8 cellular contexts compared by ENCODE assay signal in genomic region chr7:117791877-117792780, GRCh38.
A peak's percentile ranks its signal among the peaks of the same experiment; 100 is the strongest.
DNase-seq lines count a peak whose midpoint lies in the region; ATAC-seq and TF ChIP-seq lines count a peak whose summit lies in the region.

No MANE protein-coding gene starts in this region.

- H3K27me3 ChIP-seq in thyroid gland = no peaks in the 10 kb centered on the region

- no peak overlapping the region for H3K27ac Mint-ChIP-seq in stimulated activated effector memory CD8-positive, alpha-beta T cell treated with anti-CD3 and anti-CD28 coated beads, Interleukin-12 subunit alpha, Interleukin-12 subunit beta, amount 100 ng/mL, for 72 hours

- no peak overlapping the region for H3K4me3 Mint-ChIP-seq in stimulated activated effector memory CD8-positive, alpha-beta T cell treated with anti-CD3 and anti-CD28 coated beads, Interleukin-12 subunit alpha, Interleukin-12 subunit beta, amount 100 ng/mL, for 72 hours

- H3K9me3 Mint-ChIP-seq in stimulated activated effector memory CD8-positive, alpha-beta T cell treated with anti-CD3 and anti-CD28 coated beads, Interleukin-12 subunit alpha, Interleukin-12 subunit beta, amount 100 ng/mL, for 72 hours = peaks cover 8% of the 10 kb centered on the region

- 87 to 89% methylated on average over 18 of the region's 18 CpGs for WGBS in thyroid gland, 2 donors

- no peak overlapping the region for H3K27ac ChIP-seq in thyroid gland

- H3K4me1 ChIP-seq in thyroid gland = no peaks in the 10 kb centered on the region

- ATAC-seq in GM19025 (IDR thresholded peaks at IDR 0.05; ENCODE audit: low read depth, unreplicated experiment) (peak; percentile 73), HG02943 (IDR thresholded peaks at IDR 0.05; ENCODE audit: low read depth, unreplicated experiment) (peak; percentile 70)
- peak; percentile 21 for ATAC-seq in stimulated activated effector memory CD8-positive, alpha-beta T cell treated with anti-CD3 and anti-CD28 coated beads, Interleukin-12 subunit alpha, Interleukin-12 subunit beta, amount 100 ng/mL, for 72 hours

- TF ChIP-seq CTCF in thyroid gland (IDR thresholded peaks at IDR 0.05) = no peak

- intact Hi-C loops in thyroid gland (cut with DNase I) = no loop called here

- H3K4me1 Mint-ChIP-seq in stimulated activated effector memory CD8-positive, alpha-beta T cell treated with anti-CD3 and anti-CD28 coated beads, Interleukin-12 subunit alpha, Interleukin-12 subunit beta, amount 100 ng/mL, for 72 hours = peaks cover 6% of the 10 kb centered on the region

- DNase-seq in RPMI8226 (peak; percentile 62), NCI-H524 (lab: John Stamatoyannopoulos, UW) (no peak), thyroid gland (no peak)
- no peak for DNase-seq in stimulated activated effector memory CD8-positive, alpha-beta T cell treated with anti-CD3 and anti-CD28 coated beads, Interleukin-12 subunit alpha, Interleukin-12 subunit beta, amount 100 ng/mL, for 72 hours (ENCODE audit: low spot score in 2 of 2)
- no peak for DNase-seq in activated CD4-positive, alpha-beta T cell treated with anti-CD3 and anti-CD28 coated beads for 48 hours
- DNase-seq in activated CD8-positive, alpha-beta memory T cell treated with anti-CD3 and anti-CD28 coated beads, Interleukin-2, amount 50 U/mL, for 48 hours = no peak

- H3K4me3 ChIP-seq in thyroid gland (replicated peaks in 1 of 3) = no peak overlapping the region

- no peaks in the 10 kb centered on the region for H3K9me3 ChIP-seq in thyroid gland

- H3K36me3 Mint-ChIP-seq in stimulated activated effector memory CD8-positive, alpha-beta T cell treated with anti-CD3 and anti-CD28 coated beads, Interleukin-12 subunit alpha, Interleukin-12 subunit beta, amount 100 ng/mL, for 72 hours = no peaks in the 10 kb centered on the region

- TF ChIP-seq POLR2A in thyroid gland (IDR thresholded peaks at IDR 0.05) = no peak

- H3K36me3 ChIP-seq in thyroid gland = no peaks in the 10 kb centered on the region

Comparison
In these comparisons a context has a peak if more than half of its experiments do, and no peak if none do; other contexts are left out.
1. ATAC-seq: peak in every context shown above with its lines; median percentile 73 in GM19025; 70 in HG02943; 21 in stimulated activated effector memory CD8-positive, alpha-beta T cell treated with anti-CD3 and anti-CD28 coated beads, Interleukin-12 subunit alpha, Interleukin-12 subunit beta, amount 100 ng/mL, for 72 hours.